ENCODE assay signal across 8 cellular contexts in genomic region chr2:19346983-19347618, GRCh38. TPM values are rescaled to one million over a fixed set of nuclear protein-coding genes. Genes with fewer than 3 reads are reported as not detected.
A peak's percentile ranks its signal among the peaks of the same experiment; 100 is the strongest.
DNase-seq lines count a peak whose midpoint lies in the region; ATAC-seq, FAIRE-seq and TF ChIP-seq lines count a peak whose summit lies in the region.

No MANE protein-coding gene starts in this region.

- WGBS in thyroid gland, 2 donors = 49 to 51% methylated on average over 6 of the region's 6 CpGs

- H4K20me1 ChIP-seq in keratinocyte (ENCODE audit: control insufficient read depth, extremely low read depth, insufficient read depth, low read length) = no peaks in the 10 kb centered on the region

- no peak for TF ChIP-seq POLR2A in thyroid gland (IDR thresholded peaks at IDR 0.05)

- POLR2A ChIA-PET in activated CD4-positive, alpha-beta memory T cell treated with anti-CD3 and anti-CD28 coated beads, Interleukin-2, amount 10 ng/mL, durations not matched to agents 7 days and 5 days (lab: Charles Lee) = interaction anchor here (0.7 to 3.6 kb wide), 16 partner anchors 9 to 1596 kb away, joined by 3 to 30 read pairs (median 4); partner anchors contain the start of genes LDAH, OSR1, RDH14 and TTC32

- H3K4me1 Mint-ChIP-seq in activated CD8-positive, alpha-beta memory T cell treated with anti-CD3 and anti-CD28 coated beads, Interleukin-2, amount 10 ng/mL, durations not matched to agents 7 days and 5 days = peaks cover 22% of the 10 kb centered on the region
- peaks cover 20% of the 10 kb centered on the region for H3K4me1 Mint-ChIP-seq in activated CD4-positive, alpha-beta memory T cell treated with anti-CD3 and anti-CD28 coated beads, Interleukin-2, amount 10 ng/mL, durations not matched to agents 7 days and 5 days

- intact Hi-C loops in thyroid gland (cut with DNase I) = no loop called here

- H3K4me1 ChIP-seq in keratinocyte (ENCODE audit: control insufficient read depth, extremely low read depth, insufficient read depth, low read length) (peaks cover 14% of the 10 kb centered on the region), thyroid gland (peaks cover 19 to 26% of the 10 kb centered on the region in 2 donors)

- TF ChIP-seq CTCF in keratinocyte (optimal IDR thresholded peaks at IDR 0.05 in 1 of 3, IDR thresholded peaks at IDR 0.05 in 1 of 3, conservative IDR thresholded peaks at IDR 0.05 in 1 of 3; ENCODE audit: extremely low read depth in 1 of 3, insufficient read depth in 2 of 3, low read length in 3 of 3) = no peak
- TF ChIP-seq CTCF in thyroid gland (IDR thresholded peaks at IDR 0.05) = no peak

- peak overlapping the region; percentile 98 for H3K27ac Mint-ChIP-seq in activated CD8-positive, alpha-beta memory T cell treated with anti-CD3 and anti-CD28 coated beads, Interleukin-2, amount 10 ng/mL, durations not matched to agents 7 days and 5 days
- H3K27ac Mint-ChIP-seq in activated CD4-positive, alpha-beta memory T cell treated with anti-CD3 and anti-CD28 coated beads, Interleukin-2, amount 10 ng/mL, durations not matched to agents 7 days and 5 days = peak overlapping the region; percentile 88

- H3K36me3 ChIP-seq in keratinocyte (ENCODE audit: control insufficient read depth in 2 of 2, extremely low read depth in 1 of 2, insufficient read depth in 2 of 2, low read length in 2 of 2) = no peaks in the 10 kb centered on the region
- H3K36me3 ChIP-seq in thyroid gland = no peaks in the 10 kb centered on the region

- peak overlapping the region; percentile 93 for H3K27ac ChIP-seq in keratinocyte (ENCODE audit: control insufficient read depth, insufficient read depth, low read length)
- H3K27ac ChIP-seq in thyroid gland = peak overlapping the region; percentile 84 to 93 (median 85)

- H3K27me3 Mint-ChIP-seq in activated CD8-positive, alpha-beta memory T cell treated with anti-CD3 and anti-CD28 coated beads, Interleukin-2, amount 10 ng/mL, durations not matched to agents 7 days and 5 days = peaks cover 29% of the 10 kb centered on the region
- peaks cover 29% of the 10 kb centered on the region for H3K27me3 Mint-ChIP-seq in activated CD4-positive, alpha-beta memory T cell treated with anti-CD3 and anti-CD28 coated beads, Interleukin-2, amount 10 ng/mL, durations not matched to agents 7 days and 5 days

- DNase-seq in activated CD8-positive, alpha-beta memory T cell treated with anti-CD3 and anti-CD28 coated beads, Interleukin-2, amount 10 ng/mL, durations not matched to agents 7 days and 5 days = no peak
- DNase-seq in activated CD8-positive, alpha-beta memory T cell treated with anti-CD3 and anti-CD28 coated beads, Interleukin-2, amount 50 U/mL, for 4 hours = no peak
- DNase-seq in activated CD4-positive, alpha-beta memory T cell treated with anti-CD3 and anti-CD28 coated beads, Interleukin-2, amount 10 ng/mL, durations not matched to agents 7 days and 5 days = no peak
- DNase-seq in keratinocyte (ENCODE audit: low read depth, low spot score) (no peak), thyroid gland (no peak), NCI-H446 treated with DMSO at 0.1 percent for 48 hours (lab: John Stamatoyannopoulos, UW) (no peak), UCSD-AML1 (lab: John Stamatoyannopoulos, UW; ENCODE audit: unreplicated experiment) (no peak)

- H3K9me3 ChIP-seq in keratinocyte (ENCODE audit: control insufficient read depth, low read depth, low read length) = no peaks in the 10 kb centered on the region
- no peaks in the 10 kb centered on the region for H3K9me3 ChIP-seq in thyroid gland

- peak overlapping the region; percentile 97 for H3K9ac ChIP-seq in keratinocyte (ENCODE audit: control insufficient read depth, extremely low read depth, insufficient read depth, low read length)

- ATAC-seq in activated CD8-positive, alpha-beta memory T cell treated with anti-CD3 and anti-CD28 coated beads, Interleukin-2, amount 10 ng/mL, durations not matched to agents 7 days and 5 days = no peak
- ATAC-seq in HG03045 (IDR thresholded peaks at IDR 0.05; ENCODE audit: unreplicated experiment) = peak; percentile 3

- H3K4me3 Mint-ChIP-seq in activated CD8-positive, alpha-beta memory T cell treated with anti-CD3 and anti-CD28 coated beads, Interleukin-2, amount 10 ng/mL, durations not matched to agents 7 days and 5 days = peak overlapping the region; percentile 97
- peak overlapping the region; percentile 94 for H3K4me3 Mint-ChIP-seq in activated CD4-positive, alpha-beta memory T cell treated with anti-CD3 and anti-CD28 coated beads, Interleukin-2, amount 10 ng/mL, durations not matched to agents 7 days and 5 days

- H3K36me3 Mint-ChIP-seq in activated CD8-positive, alpha-beta memory T cell treated with anti-CD3 and anti-CD28 coated beads, Interleukin-2, amount 10 ng/mL, durations not matched to agents 7 days and 5 days = peaks cover 9% of the 10 kb centered on the region
- H3K36me3 Mint-ChIP-seq in activated CD4-positive, alpha-beta memory T cell treated with anti-CD3 and anti-CD28 coated beads, Interleukin-2, amount 10 ng/mL, durations not matched to agents 7 days and 5 days (ENCODE audit: low read depth) = peaks cover 2% of the 10 kb centered on the region

- no peak for FAIRE-seq in keratinocyte (lab: Jason Lieb, UNC)

- peak overlapping the region; percentile 79 to 89 (median 85) for H3K4me3 ChIP-seq in keratinocyte (ENCODE audit: control insufficient read depth in 2 of 3, extremely low read depth in 1 of 3, insufficient read depth in 2 of 3, low read depth in 1 of 3, low read length in 3 of 3)
- peak overlapping the region; percentile 2 to 83 (median 78) for H3K4me3 ChIP-seq in thyroid gland (replicated peaks in 1 of 3)

- no peaks in the 10 kb centered on the region for H3K9me3 Mint-ChIP-seq in activated CD8-positive, alpha-beta memory T cell treated with anti-CD3 and anti-CD28 coated beads, Interleukin-2, amount 10 ng/mL, durations not matched to agents 7 days and 5 days (ENCODE audit: low read depth)
- H3K9me3 Mint-ChIP-seq in activated CD4-positive, alpha-beta memory T cell treated with anti-CD3 and anti-CD28 coated beads, Interleukin-2, amount 10 ng/mL, durations not matched to agents 7 days and 5 days = no peaks in the 10 kb centered on the region

- H3K9me1 ChIP-seq in keratinocyte (ENCODE audit: control insufficient read depth, extremely low read depth, insufficient read depth, low read length) = no peaks in the 10 kb centered on the region

- dilution Hi-C loops in keratinocyte (cut with MboI; ENCODE audit: extremely low pct_ligation_motif_present, low sequenced_read_pairs) = no loop called here

- peaks cover 10% of the 10 kb centered on the region for H3K79me2 ChIP-seq in keratinocyte (ENCODE audit: control insufficient read depth, insufficient read depth, low read length)

- CTCF ChIA-PET in activated CD8-positive, alpha-beta memory T cell treated with anti-CD3 and anti-CD28 coated beads, Interleukin-2, amount 10 ng/mL, durations not matched to agents 7 days and 5 days (lab: Charles Lee) = interaction anchor here (0.9 to 1.6 kb wide), 3 partner anchors 20 to 516 kb away, joined by 3 to 5 read pairs (median 4); no protein-coding TSS in a partner anchor
- CTCF ChIA-PET in activated CD4-positive, alpha-beta memory T cell treated with anti-CD3 and anti-CD28 coated beads, Interleukin-2, amount 10 ng/mL, durations not matched to agents 7 days and 5 days (lab: Charles Lee) = interaction anchor here (0.9 to 1.3 kb wide), 3 partner anchors 14 to 517 kb away, joined by 3 to 6 read pairs (median 3); no protein-coding TSS in a partner anchor

- peak overlapping the region; percentile 82 for H3K4me2 ChIP-seq in keratinocyte (ENCODE audit: control insufficient read depth, extremely low read depth, insufficient read depth, low read depth, low read length)

- peaks cover 21% of the 10 kb centered on the region for H3K27me3 ChIP-seq in keratinocyte (ENCODE audit: control insufficient read depth, extremely low read depth, insufficient read depth, low read length)
- peaks cover 15% of the 10 kb centered on the region for H3K27me3 ChIP-seq in thyroid gland

- peak overlapping the region; percentile 94 for H2AFZ ChIP-seq in keratinocyte (ENCODE audit: control insufficient read depth, low read length)

RNA-seq across cellular contexts. Expression of gene OSR1, which starts 11.3 kb away (rescaled TPM):
- not detected for total RNA-seq in activated CD8-positive, alpha-beta memory T cell treated with anti-CD3 and anti-CD28 coated beads, Interleukin-2, amount 10 ng/mL, durations not matched to agents 7 days and 5 days
- not detected for total RNA-seq in activated CD4-positive, alpha-beta memory T cell treated with anti-CD3 and anti-CD28 coated beads, Interleukin-2, amount 10 ng/mL, durations not matched to agents 7 days and 5 days
- polyA plus RNA-seq in keratinocyte = 0.09 to 0.20 TPM (median 0.14 TPM) in 3 replicates
- polyA plus RNA-seq in keratinocyte (2011; ENCODE audit: low read depth) = not detected
- 0.05 and 0.32 TPM in 2 replicates for polyA plus RNA-seq in keratinocyte (2011; cell fraction: cytosol; rRNA removed)
- 0.41 and 0.48 TPM in 2 replicates for polyA plus RNA-seq in keratinocyte (2011; cell fraction: nucleus; rRNA removed)
- 0.13 and 0.29 TPM in 2 replicates for polyA plus RNA-seq in keratinocyte (2012; ENCODE audit: low replicate concordance)
- 0.19 to 0.30 TPM in 2 of 3 replicates, not detected in the other for polyA minus RNA-seq in keratinocyte
- polyA minus RNA-seq in keratinocyte (2011; cell fraction: cytosol; rRNA and poly(A)+ RNA removed) = not detected
- polyA minus RNA-seq in keratinocyte (2011; cell fraction: nucleus; rRNA and poly(A)+ RNA removed) = 0.32 and 0.54 TPM in 2 replicates
- 10 to 100 TPM in 2 of 4 donors, 1 to 10 TPM in 2; 4.9 to 15.2 (median 10.8) TPM for total RNA-seq in thyroid gland

Comparison
In these comparisons a context has a peak if more than half of its experiments do, and no peak if none do; other contexts are left out.
1. RNA of gene OSR1, which starts 11.3 kb away (total RNA-seq): 4.9 to 15.2 TPM in thyroid gland; not detected in activated CD8-positive, alpha-beta memory T cell treated with anti-CD3 and anti-CD28 coated beads, Interleukin-2, amount 10 ng/mL, durations not matched to agents 7 days and 5 days and not detected in activated CD4-positive, alpha-beta memory T cell treated with anti-CD3 and anti-CD28 coated beads, Interleukin-2, amount 10 ng/mL, durations not matched to agents 7 days and 5 days; every median in the first group is over 4 times any median in the second.